Comparison of ENCODE assay signal across 8 cellular contexts in genomic region chr4:52038109-52038912, GRCh38. TPM values are rescaled to one million over a fixed set of nuclear protein-coding genes. Genes with fewer than 3 reads are reported as not detected.
DNase-seq lines count a peak whose midpoint lies in the region; ATAC-seq and TF ChIP-seq lines count a peak whose summit lies in the region.

A gene with protein sequence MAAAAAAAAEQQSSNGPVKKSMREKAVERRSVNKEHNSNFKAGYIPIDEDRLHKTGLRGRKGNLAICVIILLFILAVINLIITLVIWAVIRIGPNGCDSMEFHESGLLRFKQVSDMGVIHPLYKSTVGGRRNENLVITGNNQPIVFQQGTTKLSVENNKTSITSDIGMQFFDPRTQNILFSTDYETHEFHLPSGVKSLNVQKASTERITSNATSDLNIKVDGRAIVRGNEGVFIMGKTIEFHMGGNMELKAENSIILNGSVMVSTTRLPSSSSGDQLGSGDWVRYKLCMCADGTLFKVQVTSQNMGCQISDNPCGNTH (minus strand): TSS chr4:52038299. CDS start chr4:52038259, 40 bp downstream.

- TF ChIP-seq CTCF in lower lobe of right lung (IDR thresholded peaks at IDR 0.05) = no peak

- H3K9me3 ChIP-seq in duodenal mucosa (ENCODE audit: control insufficient read depth in 1 of 2, low read length in 2 of 2) (no peaks in the 10 kb centered on the region), lower lobe of right lung (no peaks in the 10 kb centered on the region)

- ATAC-seq in HG02885 (IDR thresholded peaks at IDR 0.05; ENCODE audit: poor library complexity, unreplicated experiment) (peak; percentile 92), lower lobe of right lung (peak; percentile 91 to 97)

- H3K27me3 ChIP-seq in duodenal mucosa (ENCODE audit: control insufficient read depth in 1 of 2, insufficient read depth in 2 of 2, low read length in 2 of 2) (no peaks in the 10 kb centered on the region), lower lobe of right lung (ENCODE audit: low read depth) (no peaks in the 10 kb centered on the region)

- peak within 1 kb of the TSS; percentile 80 to 85 for H3K4me3 ChIP-seq in duodenal mucosa (ENCODE audit: low read depth in 1 of 2, low read length in 2 of 2)
- H3K4me3 ChIP-seq in lower lobe of right lung = peak within 1 kb of the TSS; percentile 70

- H3K36me3 ChIP-seq in duodenal mucosa (ENCODE audit: control insufficient read depth in 1 of 2, insufficient read depth in 2 of 2, low read length in 2 of 2) (no peaks in the 10 kb centered on the region), lower lobe of right lung (no peaks in the 10 kb centered on the region)

- H3K4me1 ChIP-seq in duodenal mucosa (ENCODE audit: control insufficient read depth in 1 of 2, insufficient read depth in 2 of 2, low read length in 2 of 2) (peaks cover 23% of the 10 kb centered on the region in 2 donors), lower lobe of right lung (peaks cover 4% of the 10 kb centered on the region)

- peak; percentile 56 for DNase-seq in DMS53 (lab: John Stamatoyannopoulos, UW)
- no peak for DNase-seq in DMS53 treated with DMSO at 0.1 percent for 48 hours (lab: John Stamatoyannopoulos, UW; ENCODE audit: unreplicated experiment)
- DNase-seq in NCI-H2196 (lab: John Stamatoyannopoulos, UW; ENCODE audit: unreplicated experiment) = peak; percentile 62
- DNase-seq in activated CD4-positive, alpha-beta T cell treated with anti-CD3 and anti-CD28 coated beads, Interleukin-2, amount 50 U/mL, for 48 hours = peak; percentile 78 to 79
- DNase-seq in lower lobe of right lung = peak; percentile 71
- peak; percentile 63 to 64 for DNase-seq in stimulated activated CD4-positive, alpha-beta T cell treated with anti-CD3 and anti-CD28 coated beads, Interleukin-4, amount 100 ng/mL, for 48 hours (ENCODE audit: low read depth in 2 of 2)

- H3K9ac ChIP-seq in duodenal mucosa (ENCODE audit: low read depth in 1 of 2, low read length in 2 of 2) = peak within 1 kb of the TSS; percentile 51 to 68

- intact Hi-C loops in lower lobe of right lung (cut with DNase I) = no loop called here

- H3K27ac ChIP-seq in duodenal mucosa (ENCODE audit: low read depth, low read length) = no peak within 1 kb of the TSS
- H3K27ac ChIP-seq in lower lobe of right lung = peak within 1 kb of the TSS; percentile 64

RNA-seq across cellular contexts. Expression of the gene that starts here (rescaled TPM):
- total RNA-seq in lower lobe of right lung = 23.3 TPM
